24 cellular contexts compared by ENCODE assay signal in genomic region chr18:80228051-80228848, GRCh38. TPM values are rescaled to one million over a fixed set of nuclear protein-coding genes. Genes with fewer than 3 reads are reported as not detected.
DNase-seq lines count a peak whose midpoint lies in the region; ATAC-seq and TF ChIP-seq lines count a peak whose summit lies in the region.
"Had no signal": no experiment of that assay in that cellular context is flagged by ENCODE, and none has a peak within 500 bp of the region (broad histone marks: within the 10 kb centered on the region; RNA-seq: fewer than 3 reads in every experiment).

No MANE protein-coding gene starts in this region.

- no peaks in the 10 kb centered on the region for H3K36me3 Mint-ChIP-seq in osteocyte (ENCODE audit: unreplicated experiment)
- H3K36me3 Mint-ChIP-seq in activated CD4-positive, alpha-beta T cell treated with anti-CD3 and anti-CD28 coated beads, Interleukin-2, amount 10 ng/mL, durations not matched to agents 7 days and 5 days (ENCODE audit: low read depth), result no peaks in the 10 kb centered on the region
- H3K36me3 Mint-ChIP-seq in activated CD4-positive, alpha-beta T cell treated with anti-CD3 and anti-CD28 coated beads for 36 hours (ENCODE audit: low read depth), result no peaks in the 10 kb centered on the region

- no peak overlapping the region for H3K9ac ChIP-seq in BLaER1

- H4K20me1 ChIP-seq in BLaER1, result no peaks in the 10 kb centered on the region; the same call in 1 of the 2 replicates

- CTCF ChIA-PET in activated CD4-positive, alpha-beta T cell treated with anti-CD3 and anti-CD28 coated beads, Interleukin-2, amount 10 ng/mL, durations not matched to agents 7 days and 5 days (lab: Charles Lee), result no interaction called here
- CTCF ChIA-PET in activated CD4-positive, alpha-beta T cell treated with anti-CD3 and anti-CD28 coated beads for 36 hours (lab: Charles Lee), result no interaction called here

- H3K27me3 Mint-ChIP-seq in osteocyte (ENCODE audit: unreplicated experiment), result no peaks in the 10 kb centered on the region
- H3K27me3 Mint-ChIP-seq in activated CD4-positive, alpha-beta T cell treated with anti-CD3 and anti-CD28 coated beads, Interleukin-2, amount 10 ng/mL, durations not matched to agents 7 days and 5 days, result peaks cover 4% of the 10 kb centered on the region
- H3K27me3 Mint-ChIP-seq in activated CD4-positive, alpha-beta T cell treated with anti-CD3 and anti-CD28 coated beads for 36 hours, result peaks cover 10% of the 10 kb centered on the region

- peak overlapping the region; percentile 47; the same call in 1 of the 2 replicates for H3K27ac ChIP-seq in BLaER1
- H3K27ac ChIP-seq: A549, HL-60 had no signal

- H3K9me3 ChIP-seq in BLaER1, result no peaks in the 10 kb centered on the region
- H3K9me3 ChIP-seq: A549 had no signal

- POLR2A ChIA-PET in activated CD4-positive, alpha-beta T cell treated with anti-CD3 and anti-CD28 coated beads, Interleukin-2, amount 10 ng/mL, durations not matched to agents 7 days and 5 days (lab: Charles Lee), result no interaction called here
- POLR2A ChIA-PET in activated CD4-positive, alpha-beta T cell treated with anti-CD3 and anti-CD28 coated beads for 36 hours (lab: Charles Lee), result no interaction called here

- no peak overlapping the region for H3K4me3 Mint-ChIP-seq in osteocyte (ENCODE audit: unreplicated experiment)
- H3K4me3 Mint-ChIP-seq in activated CD4-positive, alpha-beta T cell treated with anti-CD3 and anti-CD28 coated beads, Interleukin-2, amount 10 ng/mL, durations not matched to agents 7 days and 5 days, result no peak overlapping the region
- H3K4me3 Mint-ChIP-seq in activated CD4-positive, alpha-beta T cell treated with anti-CD3 and anti-CD28 coated beads for 36 hours, result no peak overlapping the region
- H3K4me3 Mint-ChIP-seq: B cell, H9 had no signal

- H3K4me3 ChIP-seq in BLaER1, result no peak overlapping the region
- H3K4me3 ChIP-seq in H7 (ENCODE audit: insufficient read depth, low read depth, low read length), result no peak overlapping the region
- H3K4me3 ChIP-seq: A549 had no signal

- no peak for ATAC-seq in activated CD4-positive, alpha-beta T cell treated with anti-CD3 and anti-CD28 coated beads for 36 hours
- ATAC-seq: A549, Panc1 had no signal

- H3K4me1 ChIP-seq in BLaER1, result peaks cover 30% of the 10 kb centered on the region
- H3K4me1 ChIP-seq: A549 had no signal

- H3K36me3 ChIP-seq in BLaER1 (no peaks in the 10 kb centered on the region), H7 (replicated peaks; ENCODE audit: control insufficient read depth, insufficient read depth, low read length) (no peaks in the 10 kb centered on the region; the same call in 1 of the 2 replicates)

- intact Hi-C loops in activated CD4-positive, alpha-beta T cell treated with anti-CD3 and anti-CD28 coated beads for 36 hours (cut with DNase I, micrococcal nuclease), result no loop called here

- H3K4me1 Mint-ChIP-seq in osteocyte (ENCODE audit: unreplicated experiment), result peaks cover 35% of the 10 kb centered on the region
- no peaks in the 10 kb centered on the region for H3K4me1 Mint-ChIP-seq in activated CD4-positive, alpha-beta T cell treated with anti-CD3 and anti-CD28 coated beads, Interleukin-2, amount 10 ng/mL, durations not matched to agents 7 days and 5 days
- no peaks in the 10 kb centered on the region for H3K4me1 Mint-ChIP-seq in activated CD4-positive, alpha-beta T cell treated with anti-CD3 and anti-CD28 coated beads for 36 hours
- H3K4me1 Mint-ChIP-seq: B cell had no signal

- TF ChIP-seq CTCF in osteocyte (IDR thresholded peaks at IDR 0.05), result no peak

- H3K27me3 ChIP-seq in BLaER1, result no peaks in the 10 kb centered on the region
- H3K27me3 ChIP-seq in H7 (ENCODE audit: control insufficient read depth, insufficient read depth, low read length), result no peaks in the 10 kb centered on the region

- peak; percentile 71 for DNase-seq in H7
- DNase-seq in iPS-NIHi11 (ENCODE audit: low spot score), result peak; percentile 45
- peak; percentile 65 for DNase-seq in osteocyte (ENCODE audit: extremely low spot score, unreplicated experiment)
- no peak for DNase-seq in activated CD4-positive, alpha-beta T cell treated with anti-CD3 and anti-CD28 coated beads, Interleukin-2, amount 10 ng/mL, durations not matched to agents 7 days and 5 days
- no peak for DNase-seq in activated CD4-positive, alpha-beta T cell treated with anti-CD3 and anti-CD28 coated beads for 36 hours
- DNase-seq in anterior cingulate cortex (lab: John Stamatoyannopoulos, UW), result no peak
- DNase-seq: Calu3, DMS79 treated with DMSO at 0.1 percent for 48 hours, GF-D8, H9, NCI-H1092, NCI-H1417 treated with DMSO at 0.1 percent for 48 hours, NCI-H1694 treated with DMSO at 0.1 percent for 48 hours, NCI-H2081 treated with DMSO at 0.1 percent for 48 hours, NCI-H2171, NCI-H226, NCI-H510A, NCI-H69, SHP77 had no signal

- H3K27ac Mint-ChIP-seq in osteocyte (ENCODE audit: unreplicated experiment), result no peak overlapping the region
- no peak overlapping the region for H3K27ac Mint-ChIP-seq in activated CD4-positive, alpha-beta T cell treated with anti-CD3 and anti-CD28 coated beads, Interleukin-2, amount 10 ng/mL, durations not matched to agents 7 days and 5 days
- H3K27ac Mint-ChIP-seq in activated CD4-positive, alpha-beta T cell treated with anti-CD3 and anti-CD28 coated beads for 36 hours, result no peak overlapping the region
- H3K27ac Mint-ChIP-seq: B cell, H9 had no signal

- H3K9me3 Mint-ChIP-seq in osteocyte (ENCODE audit: unreplicated experiment), result no peaks in the 10 kb centered on the region
- no peaks in the 10 kb centered on the region for H3K9me3 Mint-ChIP-seq in activated CD4-positive, alpha-beta T cell treated with anti-CD3 and anti-CD28 coated beads, Interleukin-2, amount 10 ng/mL, durations not matched to agents 7 days and 5 days
- no peaks in the 10 kb centered on the region for H3K9me3 Mint-ChIP-seq in activated CD4-positive, alpha-beta T cell treated with anti-CD3 and anti-CD28 coated beads for 36 hours (ENCODE audit: low read depth)
- H3K9me3 Mint-ChIP-seq: H9 had no signal

- H3K4me2 ChIP-seq in BLaER1, result peak overlapping the region; percentile 76
- H3K4me2 ChIP-seq: A549 had no signal

RNA-seq across cellular contexts. Expression of gene PARD6G, which starts 19.1 kb away (rescaled TPM):
- 4.4 and 6.3 TPM in 2 replicates for total RNA-seq in H7 (2014; rRNA removed; shearing (Covaris generic))
- 16.5 and 18.9 TPM in 2 replicates for total RNA-seq in osteocyte
- under 1 TPM; 0.15 to 0.22 TPM for total RNA-seq in activated CD4-positive, alpha-beta T cell treated with anti-CD3 and anti-CD28 coated beads, Interleukin-2, amount 10 ng/mL, durations not matched to agents 7 days and 5 days
- not detected for total RNA-seq in activated CD4-positive, alpha-beta T cell treated with anti-CD3 and anti-CD28 coated beads for 36 hours
- total RNA-seq: B cell had no signal

Comparison
In these comparisons a context has a peak if more than half of its experiments do, and no peak if none do; other contexts are left out.
1. DNase-seq: peak in H7 (single experiment), iPS-NIHi11 (single experiment) and osteocyte (single experiment); none in activated CD4-positive, alpha-beta T cell treated with anti-CD3 and anti-CD28 coated beads, Interleukin-2, amount 10 ng/mL, durations not matched to agents 7 days and 5 days (single experiment), activated CD4-positive, alpha-beta T cell treated with anti-CD3 and anti-CD28 coated beads for 36 hours (single experiment) and anterior cingulate cortex (0 of 58).